Comparison of ENCODE assay signal across 15 cellular contexts in the genomic region with DNA sequence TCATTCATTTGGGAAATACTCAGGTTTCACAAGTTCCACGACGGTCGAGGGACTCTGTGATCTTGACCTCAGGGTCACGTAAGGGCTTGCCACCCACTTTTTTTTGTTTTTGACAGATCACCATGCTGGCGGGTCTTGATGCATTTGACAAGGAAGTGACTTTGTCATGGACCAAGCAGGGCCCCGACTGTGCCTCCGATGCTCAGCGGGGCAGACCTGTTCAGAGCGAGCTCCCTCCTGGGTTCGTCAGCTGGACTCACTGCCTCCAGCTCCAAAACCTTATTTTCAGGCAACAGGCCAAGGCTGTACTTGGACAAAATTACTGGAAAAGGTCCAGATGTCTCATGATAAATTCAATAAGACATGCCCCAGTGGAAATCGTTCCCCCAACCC. TPM values are rescaled to one million over a fixed set of nuclear protein-coding genes. Genes with fewer than 3 reads are reported as not detected.
A peak's percentile ranks its signal among the peaks of the same experiment; 100 is the strongest.
DNase-seq lines count a peak whose midpoint lies in the region; ATAC-seq and TF ChIP-seq lines count a peak whose summit lies in the region.
"Had no signal": no experiment of that assay in that cellular context is flagged by ENCODE, and none has a peak within 500 bp of the region (broad histone marks: within the 10 kb centered on the region; RNA-seq: fewer than 3 reads in every experiment).

No MANE protein-coding gene starts in this region.

- H3K4me3 Mint-ChIP-seq in activated CD4-positive, alpha-beta memory T cell treated with anti-CD3 and anti-CD28 coated beads for 36 hours: no peak overlapping the region
- H3K4me3 Mint-ChIP-seq: CD4-positive, alpha-beta T cell; HFFc6 had no signal

- no peaks in the 10 kb centered on the region for H3K27me3 Mint-ChIP-seq in activated CD4-positive, alpha-beta memory T cell treated with anti-CD3 and anti-CD28 coated beads for 36 hours
- H3K27me3 Mint-ChIP-seq: CD4-positive, alpha-beta T cell had no signal

- TF ChIP-seq CTCF in lower lobe of right lung (IDR thresholded peaks at IDR 0.05) (no peak), tibial artery (IDR thresholded peaks at IDR 0.05) (no peak)

- DNase-seq in cardiac septum (ENCODE audit: low spot score): peak; percentile 39
- no peak for DNase-seq in Right ventricle myocardium inferior (ENCODE audit: missing footprints)
- DNase-seq in adipocyte (ENCODE audit: low read depth): no peak
- peak; percentile 23 for DNase-seq in lower lobe of right lung
- peak in 1 of 2 donors; percentile 78 for DNase-seq in tibial artery
- DNase-seq in activated CD4-positive, alpha-beta memory T cell treated with anti-CD3 and anti-CD28 coated beads for 36 hours: no peak
- no peak for DNase-seq in NCI-H526 (lab: John Stamatoyannopoulos, UW)
- DNase-seq in NCI-H1436 (lab: John Stamatoyannopoulos, UW): no peak
- DNase-seq: Calu3; CD4-positive, alpha-beta T cell; GOT3; HFFc6; NCI-H146; NCI-H2107; SIG-M5 had no signal

- POLR2A ChIA-PET in activated CD4-positive, alpha-beta memory T cell treated with anti-CD3 and anti-CD28 coated beads for 36 hours (lab: Charles Lee): no interaction called here

- H3K27ac ChIP-seq in lower lobe of right lung: peak overlapping the region; percentile 8
- H3K27ac ChIP-seq in tibial artery: peak overlapping the region; percentile 61 to 97

- CTCF ChIA-PET in activated CD4-positive, alpha-beta memory T cell treated with anti-CD3 and anti-CD28 coated beads for 36 hours (lab: Charles Lee): interaction anchor here (1.2 to 1.7 kb wide), 2 partner anchors 12 kb away, joined by 3 to 13 read pairs; no protein-coding TSS in a partner anchor

- peak overlapping the region; percentile 19 for H3K4me3 ChIP-seq in adipocyte (ENCODE audit: low read length)
- no peak overlapping the region for H3K4me3 ChIP-seq in lower lobe of right lung
- no peak overlapping the region for H3K4me3 ChIP-seq in tibial artery

- H3K9me3 ChIP-seq in adipocyte (ENCODE audit: control insufficient read depth, low read length) (no peaks in the 10 kb centered on the region), lower lobe of right lung (no peaks in the 10 kb centered on the region), tibial artery (no peaks in the 10 kb centered on the region)

- H3K36me3 Mint-ChIP-seq in activated CD4-positive, alpha-beta memory T cell treated with anti-CD3 and anti-CD28 coated beads for 36 hours: peaks cover 7% of the 10 kb centered on the region

- H3K27me3 ChIP-seq in adipocyte (replicated peaks; ENCODE audit: control insufficient read depth, insufficient read depth, low read length): no peaks in the 10 kb centered on the region
- H3K27me3 ChIP-seq in lower lobe of right lung (ENCODE audit: low read depth): no peaks in the 10 kb centered on the region
- H3K27me3 ChIP-seq in tibial artery: no peaks in the 10 kb centered on the region

- no peaks in the 10 kb centered on the region for H3K4me1 Mint-ChIP-seq in activated CD4-positive, alpha-beta memory T cell treated with anti-CD3 and anti-CD28 coated beads for 36 hours (ENCODE audit: low read depth)

- intact Hi-C loops in cardiac septum (cut with DNase I) (no loop called here), Right ventricle myocardium inferior (cut with DNase I) (no loop called here), lower lobe of right lung (cut with DNase I) (no loop called here), tibial artery (cut with DNase I; ENCODE audit: low total_unique reads) (no loop called here)
- intact Hi-C loops in activated CD4-positive, alpha-beta memory T cell treated with anti-CD3 and anti-CD28 coated beads for 36 hours (cut with micrococcal nuclease): no loop called here

- peak overlapping the region; percentile 59 for H3K9ac ChIP-seq in adipocyte (ENCODE audit: low read length)

- peaks cover 20% of the 10 kb centered on the region for H3K4me1 ChIP-seq in adipocyte (ENCODE audit: control insufficient read depth, insufficient read depth, low read length)
- peaks cover 7% of the 10 kb centered on the region for H3K4me1 ChIP-seq in lower lobe of right lung
- peaks cover 0 to 36% (median 15%) of the 10 kb centered on the region in 4 donors for H3K4me1 ChIP-seq in tibial artery

- H3K9me3 Mint-ChIP-seq in activated CD4-positive, alpha-beta memory T cell treated with anti-CD3 and anti-CD28 coated beads for 36 hours: no peaks in the 10 kb centered on the region
- H3K9me3 Mint-ChIP-seq: CD4-positive, alpha-beta T cell; HFFc6 had no signal

- H3K36me3 ChIP-seq in adipocyte (ENCODE audit: control insufficient read depth, insufficient read depth, low read length, severe bottlenecking) (peaks cover 29% of the 10 kb centered on the region), lower lobe of right lung (peaks cover 49% of the 10 kb centered on the region), tibial artery (peaks cover 36 to 47% (median 43%) of the 10 kb centered on the region in 3 donors)

- H3K27ac Mint-ChIP-seq in activated CD4-positive, alpha-beta memory T cell treated with anti-CD3 and anti-CD28 coated beads for 36 hours: no peak overlapping the region
- H3K27ac Mint-ChIP-seq: CD4-positive, alpha-beta T cell; HFFc6 had no signal

- ATAC-seq in Right ventricle myocardium inferior (no peak), lower lobe of right lung (no peak)

RNA-seq across cellular contexts. Expression of gene CLEC18A, which starts 9.0 kb away (rescaled TPM):
- total RNA-seq in cardiac septum (0.13 TPM), Right ventricle myocardium inferior (0.35 TPM), lower lobe of right lung (2.7 TPM)
- under 1 TPM; 0.44 to 0.81 TPM for total RNA-seq in activated CD4-positive, alpha-beta memory T cell treated with anti-CD3 and anti-CD28 coated beads for 36 hours

Comparison
In these comparisons a context has a peak if more than half of its experiments do, and no peak if none do; other contexts are left out.
1. DNase-seq: peak in cardiac septum (single experiment) and lower lobe of right lung (single experiment); none in Right ventricle myocardium inferior (single experiment), adipocyte (single experiment), activated CD4-positive, alpha-beta memory T cell treated with anti-CD3 and anti-CD28 coated beads for 36 hours (single experiment), NCI-H526 (0 of 2) and NCI-H1436 (single experiment).